In genomic region chr13:81487151-81487550, GRCh38 we compare ENCODE assay signal across 12 cellular contexts.
DNase-seq lines count a peak whose midpoint lies in the region; ATAC-seq and TF ChIP-seq lines count a peak whose summit lies in the region.
"Had no signal": no experiment of that assay in that cellular context is flagged by ENCODE, and none has a peak within 500 bp of the region (broad histone marks: within the 10 kb centered on the region; RNA-seq: fewer than 3 reads in every experiment).

No MANE protein-coding gene starts in this region.

- no peak overlapping the region for H2BK15ac ChIP-seq in H9 (ENCODE audit: low read depth, low read length)

- H3K27ac Mint-ChIP-seq in H9: no peak overlapping the region; a peak in 1 of 7 replicates
- no peak overlapping the region for H3K27ac Mint-ChIP-seq in activated CD4-positive, alpha-beta T cell treated with anti-CD3 and anti-CD28 coated beads for 36 hours
- H3K27ac Mint-ChIP-seq: activated CD8-positive, alpha-beta T cell treated with anti-CD3 and anti-CD28 coated beads, Interleukin-2, amount 10 ng/mL, durations not matched to agents 7 days and 5 days; CD8-positive, alpha-beta T cell had no signal

- H3K56ac ChIP-seq in H9 (ENCODE audit: insufficient read length, low read depth, low read length): no peak overlapping the region

- peak; percentile 50 for DNase-seq in H9
- DNase-seq in RKO (ENCODE audit: low spot score): peak; percentile 59
- DNase-seq in fibroblast of mammary gland (ENCODE audit: low read depth): peak; percentile 1
- no peak for DNase-seq in DMS114 treated with DMSO at 0.1 percent for 48 hours (lab: John Stamatoyannopoulos, UW; ENCODE audit: unreplicated experiment)
- no peak for DNase-seq in osteoblast (ENCODE audit: insufficient read length, low spot score, missing footprints)
- no peak for DNase-seq in GM23248
- no peak for DNase-seq in activated CD4-positive, alpha-beta T cell treated with anti-CD3 and anti-CD28 coated beads for 36 hours
- DNase-seq: activated CD8-positive, alpha-beta T cell treated with anti-CD3 and anti-CD28 coated beads, Interleukin-2, amount 10 ng/mL, durations not matched to agents 7 days and 5 days; CD8-positive, alpha-beta T cell; NCI-H1105 treated with DMSO at 0.1 percent for 48 hours had no signal

- no peak for ATAC-seq in activated CD4-positive, alpha-beta T cell treated with anti-CD3 and anti-CD28 coated beads for 36 hours
- ATAC-seq: activated CD8-positive, alpha-beta T cell treated with anti-CD3 and anti-CD28 coated beads, Interleukin-2, amount 10 ng/mL, durations not matched to agents 7 days and 5 days; CD8-positive, alpha-beta T cell had no signal

- H3K9ac ChIP-seq in H9 (ENCODE audit: extremely low read depth, insufficient read length, low read length) (no peak overlapping the region), GM23248 (no peak overlapping the region)

- no peaks in the 10 kb centered on the region for H3K79me2 ChIP-seq in H9 (ENCODE audit: insufficient read depth, low read length)
- no peaks in the 10 kb centered on the region for H3K79me2 ChIP-seq in osteoblast (ENCODE audit: insufficient read depth, low read length)
- no peaks in the 10 kb centered on the region for H3K79me2 ChIP-seq in GM23248 (ENCODE audit: insufficient read depth)

- no peak overlapping the region for H3K23ac ChIP-seq in H9 (ENCODE audit: insufficient read length, low read depth, low read length)

- CTCF ChIA-PET in activated CD4-positive, alpha-beta T cell treated with anti-CD3 and anti-CD28 coated beads for 36 hours (lab: Charles Lee): no interaction called here

- in situ Hi-C loops in GM23248 (cut with MboI): no loop called here

- no peak overlapping the region for H2AFZ ChIP-seq in H9 (ENCODE audit: low read length)
- no peak overlapping the region for H2AFZ ChIP-seq in osteoblast (ENCODE audit: low read length)
- no peak overlapping the region for H2AFZ ChIP-seq in GM23248

- TF ChIP-seq CTCF in 22Rv1 (IDR thresholded peaks at IDR 0.05): peak; percentile 82
- TF ChIP-seq CTCF in H9 (conservative IDR thresholded peaks at IDR 0.05): peak; percentile 78
- no peak for TF ChIP-seq CTCF in fibroblast of mammary gland (conservative IDR thresholded peaks at IDR 0.05; ENCODE audit: control insufficient read depth, insufficient read depth, low read depth, low read length)
- no peak for TF ChIP-seq CTCF in osteoblast (IDR thresholded peaks at IDR 0.05; ENCODE audit: extremely low read depth, low read depth, low read length)

- H3K27me3 ChIP-seq in H9 (ENCODE audit: insufficient read depth, low read length): no peaks in the 10 kb centered on the region
- H3K27me3 ChIP-seq in osteoblast (ENCODE audit: insufficient read depth, low read length): no peaks in the 10 kb centered on the region
- no peaks in the 10 kb centered on the region for H3K27me3 ChIP-seq in GM23248 (replicated peaks; ENCODE audit: insufficient read depth)

- no peaks in the 10 kb centered on the region for H3K9me2 ChIP-seq in GM23248 (ENCODE audit: insufficient read depth)

- intact Hi-C loops in activated CD4-positive, alpha-beta T cell treated with anti-CD3 and anti-CD28 coated beads for 36 hours (cut with DNase I, micrococcal nuclease): no loop called here

- no peaks in the 10 kb centered on the region for H3K36me3 Mint-ChIP-seq in H9 (ENCODE audit: insufficient read depth in 1 of 3, low read depth in 3 of 3)
- no peaks in the 10 kb centered on the region for H3K36me3 Mint-ChIP-seq in activated CD4-positive, alpha-beta T cell treated with anti-CD3 and anti-CD28 coated beads for 36 hours (ENCODE audit: low read depth)
- H3K36me3 Mint-ChIP-seq: CD8-positive, alpha-beta T cell had no signal

- no peak overlapping the region for H2BK120ac ChIP-seq in H9 (ENCODE audit: low read depth, low read length, poor library complexity, severe bottlenecking)

- peaks cover 5 to 10% of the 10 kb centered on the region in 2 experiments for H3K4me1 Mint-ChIP-seq in H9
- H3K4me1 Mint-ChIP-seq in activated CD4-positive, alpha-beta T cell treated with anti-CD3 and anti-CD28 coated beads for 36 hours: no peaks in the 10 kb centered on the region

- H3K4ac ChIP-seq in H9 (ENCODE audit: low read depth, low read length): no peak overlapping the region

- H2BK5ac ChIP-seq in H9 (ENCODE audit: insufficient read length, low read length): no peak overlapping the region

- peaks cover 0 to 3% of the 10 kb centered on the region in 2 experiments; a peak in 2 of 5 replicates for H3K9me3 Mint-ChIP-seq in H9
- H3K9me3 Mint-ChIP-seq in activated CD4-positive, alpha-beta T cell treated with anti-CD3 and anti-CD28 coated beads for 36 hours (ENCODE audit: low read depth): peaks cover 4% of the 10 kb centered on the region

- no peak overlapping the region for H3K14ac ChIP-seq in H9 (ENCODE audit: insufficient read depth, low read length)

- H3K4me2 ChIP-seq in H9 (ENCODE audit: insufficient read depth, insufficient read length, low read length) (no peak overlapping the region), osteoblast (ENCODE audit: insufficient read depth, low read length) (no peak overlapping the region), GM23248 (ENCODE audit: unreplicated experiment) (no peak overlapping the region)

- H3K36me3 ChIP-seq in osteoblast (ENCODE audit: insufficient read depth, low read length): no peaks in the 10 kb centered on the region
- H3K36me3 ChIP-seq in GM23248 (ENCODE audit: low read depth): no peaks in the 10 kb centered on the region
- H3K36me3 ChIP-seq: prostate gland had no signal

- H3T11ph ChIP-seq in H9 (ENCODE audit: low read length): no peak overlapping the region

- no CpG with 5 or more reads among the region's 3 CpGs for WGBS in H9 (ENCODE audit: extremely low coverage, insufficient read length, low lambda C conversion rate)
- WGBS in GM23248 (ENCODE audit: low coverage in 1 of 2, low lambda C conversion rate in 2 of 2, missing lambda C conversion rate in 2 of 2), 2 experiments: 6 to 8% methylated on average over 3 of the region's 3 CpGs

- H2BK12ac ChIP-seq in H9 (ENCODE audit: insufficient read length, low read depth, low read length): no peak overlapping the region

- H4K20me1 ChIP-seq in H9 (ENCODE audit: control insufficient read depth, insufficient read depth, insufficient read length): no peaks in the 10 kb centered on the region
- H4K20me1 ChIP-seq in osteoblast (ENCODE audit: insufficient read depth, low read length): no peaks in the 10 kb centered on the region
- no peaks in the 10 kb centered on the region for H4K20me1 ChIP-seq in GM23248 (ENCODE audit: insufficient read depth)

- no peak overlapping the region for H3K4me3 Mint-ChIP-seq in H9
- no peak overlapping the region for H3K4me3 Mint-ChIP-seq in activated CD4-positive, alpha-beta T cell treated with anti-CD3 and anti-CD28 coated beads for 36 hours
- H3K4me3 Mint-ChIP-seq: activated CD8-positive, alpha-beta T cell treated with anti-CD3 and anti-CD28 coated beads, Interleukin-2, amount 10 ng/mL, durations not matched to agents 7 days and 5 days; CD8-positive, alpha-beta T cell had no signal

- no peaks in the 10 kb centered on the region for H3K23me2 ChIP-seq in H9 (ENCODE audit: insufficient read length, low read depth, low read length, poor library complexity, severe bottlenecking)

- no peak overlapping the region for H4K5ac ChIP-seq in H9 (ENCODE audit: insufficient read length, low read depth, low read length)

- H3K27me3 Mint-ChIP-seq in H9 (ENCODE audit: low read depth): no peaks in the 10 kb centered on the region
- no peaks in the 10 kb centered on the region for H3K27me3 Mint-ChIP-seq in activated CD4-positive, alpha-beta T cell treated with anti-CD3 and anti-CD28 coated beads for 36 hours

- no peak overlapping the region for H4K91ac ChIP-seq in H9 (ENCODE audit: insufficient read length, low read depth, low read length)

- H3K9me3 ChIP-seq in H9 (ENCODE audit: control insufficient read depth, low read depth, low read length) (no peaks in the 10 kb centered on the region), osteoblast (ENCODE audit: low read depth, low read length) (no peaks in the 10 kb centered on the region), GM23248 (ENCODE audit: low read depth) (peaks cover 3% of the 10 kb centered on the region)
- H3K9me3 ChIP-seq: prostate gland had no signal

- H4K8ac ChIP-seq in H9 (replicated peaks; ENCODE audit: insufficient read length, low read depth, low read length): no peak overlapping the region

- POLR2A ChIA-PET in activated CD4-positive, alpha-beta T cell treated with anti-CD3 and anti-CD28 coated beads for 36 hours (lab: Charles Lee): no interaction called here

- H3K18ac ChIP-seq in H9 (ENCODE audit: insufficient read length, low read depth, low read length): no peak overlapping the region

- H3K4me3 ChIP-seq in fibroblast of mammary gland (ENCODE audit: control insufficient read depth, low read depth, low read length) (no peak overlapping the region), osteoblast (ENCODE audit: insufficient read depth, low read length) (no peak overlapping the region), GM23248 (no peak overlapping the region)
- H3K4me3 ChIP-seq: prostate gland had no signal

- no peak overlapping the region for H2BK20ac ChIP-seq in H9 (ENCODE audit: low read depth, low read length, poor library complexity, severe bottlenecking)

- no peak overlapping the region for H2AK5ac ChIP-seq in H9 (ENCODE audit: insufficient read length, low read length)

- H3K27ac ChIP-seq in 22Rv1 (no peak overlapping the region), H9 (ENCODE audit: insufficient read length, low read depth, low read length) (no peak overlapping the region), osteoblast (ENCODE audit: low read depth, low read length) (no peak overlapping the region), GM23248 (no peak overlapping the region)
- H3K27ac ChIP-seq: prostate gland had no signal

- no peaks in the 10 kb centered on the region for H3K4me1 ChIP-seq in H9 (ENCODE audit: insufficient read depth, low read length)
- H3K4me1 ChIP-seq in osteoblast (ENCODE audit: insufficient read depth, low read length): no peaks in the 10 kb centered on the region
- H3K4me1 ChIP-seq in GM23248 (ENCODE audit: insufficient read depth): no peaks in the 10 kb centered on the region
- H3K4me1 ChIP-seq: prostate gland had no signal

- H3F3A ChIP-seq in GM23248 (ENCODE audit: insufficient read depth): no peaks in the 10 kb centered on the region

- H3K79me1 ChIP-seq in H9 (ENCODE audit: insufficient read depth, low read depth, low read length, poor library complexity, severe bottlenecking): no peaks in the 10 kb centered on the region

Comparison
In these comparisons a context has a peak if more than half of its experiments do, and no peak if none do; other contexts are left out.
1. CTCF ChIP-seq: peak in 22Rv1 (single experiment) and H9 (single experiment); none in fibroblast of mammary gland (single experiment) and osteoblast (single experiment).
2. DNase-seq: peak in H9 (single experiment), RKO (single experiment) and fibroblast of mammary gland (single experiment); none in DMS114 treated with DMSO at 0.1 percent for 48 hours (single experiment), osteoblast (single experiment), GM23248 (single experiment) and activated CD4-positive, alpha-beta T cell treated with anti-CD3 and anti-CD28 coated beads for 36 hours (single experiment).